13 cellular contexts compared by ENCODE assay signal in genomic region chr3:57017481-57017880, GRCh38. TPM values are rescaled to one million over a fixed set of nuclear protein-coding genes. Genes with fewer than 3 reads are reported as not detected.
DNase-seq lines count a peak whose midpoint lies in the region; ATAC-seq lines count a peak whose summit lies in the region.
"Had no signal": no experiment of that assay in that cellular context is flagged by ENCODE, and none has a peak within 500 bp of the region (broad histone marks: within the 10 kb centered on the region; RNA-seq: fewer than 3 reads in every experiment).

No MANE protein-coding gene starts in this region.

- no peaks in the 10 kb centered on the region for H3K27me3 ChIP-seq in CD8-positive, alpha-beta memory T cell (ENCODE audit: insufficient read depth, low read length, poor library complexity, severe bottlenecking)

- CTCF ChIA-PET in CD8-positive, alpha-beta memory T cell (lab: Charles Lee): interaction anchor here (1.3 to 1.6 kb wide), 2 partner anchors 10 to 22 kb away, joined by 3 to 4 read pairs; no protein-coding TSS in a partner anchor

- peak overlapping the region; percentile 68 for H3K27ac ChIP-seq in caudate nucleus (ENCODE audit: low read depth, low read length)
- H3K27ac ChIP-seq in CD8-positive, alpha-beta memory T cell (ENCODE audit: low read depth, low read length): no peak overlapping the region

- peaks cover 9 to 23% of the 10 kb centered on the region in 2 donors for H3K27me3 Mint-ChIP-seq in CD8-positive, alpha-beta memory T cell

- no peak for ATAC-seq in GM18868 (IDR thresholded peaks at IDR 0.05; ENCODE audit: unreplicated experiment)
- ATAC-seq: activated CD4-positive, CD25-positive, alpha-beta regulatory T cell treated with anti-CD3 and anti-CD28 coated beads, Interleukin-2, amount 50 U/mL, for 24 hours had no signal

- no peaks in the 10 kb centered on the region for H3K4me1 ChIP-seq in CD8-positive, alpha-beta memory T cell (ENCODE audit: insufficient read depth, low read length)
- H3K4me1 ChIP-seq: Caco-2 had no signal

- H3K27ac Mint-ChIP-seq in CD8-positive, alpha-beta memory T cell: no peak overlapping the region
- H3K27ac Mint-ChIP-seq: immature natural killer cell had no signal

- no peaks in the 10 kb centered on the region for H3K36me3 ChIP-seq in CD8-positive, alpha-beta memory T cell (ENCODE audit: insufficient read depth, low read length)

- POLR2A ChIA-PET in CD8-positive, alpha-beta memory T cell (lab: Charles Lee): no interaction called here

- H3K9me3 Mint-ChIP-seq in CD8-positive, alpha-beta memory T cell: no peaks in the 10 kb centered on the region

- H3K4me1 Mint-ChIP-seq in CD8-positive, alpha-beta memory T cell: no peaks in the 10 kb centered on the region
- H3K4me1 Mint-ChIP-seq: immature natural killer cell had no signal

- peak in 12 of 14 donors; percentile 12 to 93 (median 68) for DNase-seq in C1 segment of cervical spinal cord (lab: John Stamatoyannopoulos, UW)
- peak; percentile 27 for DNase-seq in MV-4-11 (lab: John Stamatoyannopoulos, UW)
- DNase-seq in caudate nucleus (lab: John Stamatoyannopoulos, UW): peak in 59 of 61 donors; percentile 3 to 88 (median 69)
- DNase-seq in myocyte (ENCODE audit: low read depth): peak; percentile 77
- no peak for DNase-seq in CD8-positive, alpha-beta memory T cell
- no peak for DNase-seq in NCI-H345 treated with DMSO at 0.1 percent for 48 hours (lab: John Stamatoyannopoulos, UW; ENCODE audit: unreplicated experiment)
- no peak for DNase-seq in DMS 273 (lab: John Stamatoyannopoulos, UW; ENCODE audit: unreplicated experiment)
- DNase-seq: activated effector memory CD4-positive, alpha-beta T cell treated with Interleukin-2 at 50 U/mL for 16 hours; Caco-2; immature natural killer cell; NCI-H1092 treated with DMSO at 0.1 percent for 48 hours had no signal

- H3K4me3 ChIP-seq in CD8-positive, alpha-beta memory T cell (ENCODE audit: low read length): no peak overlapping the region

- H3K9me3 ChIP-seq in CD8-positive, alpha-beta memory T cell (ENCODE audit: low read length): no peaks in the 10 kb centered on the region
- H3K9me3 ChIP-seq: Caco-2 had no signal

- H3K36me3 Mint-ChIP-seq in CD8-positive, alpha-beta memory T cell: no peaks in the 10 kb centered on the region
- H3K36me3 Mint-ChIP-seq: immature natural killer cell had no signal

- no peak overlapping the region for H3K4me3 Mint-ChIP-seq in CD8-positive, alpha-beta memory T cell
- H3K4me3 Mint-ChIP-seq: immature natural killer cell had no signal

RNA-seq across cellular contexts. Expression of gene SPATA12, which starts 43.0 kb away (rescaled TPM):
- 0.19 TPM in 1 of 2 replicates, not detected in the other for total RNA-seq in myocyte
- 0.16 TPM for polyA plus RNA-seq in myocyte (2012)
- total RNA-seq in CD8-positive, alpha-beta memory T cell: not detected
- polyA plus RNA-seq in CD8-positive, alpha-beta memory T cell: not detected
- total RNA-seq: Caco-2 had no signal
- polyA plus RNA-seq: immature natural killer cell had no signal

Comparison
In these comparisons a context has a peak if more than half of its experiments do, and no peak if none do; other contexts are left out.
1. DNase-seq: peak in C1 segment of cervical spinal cord (12 of 14), MV-4-11 (single experiment), caudate nucleus (59 of 61) and myocyte (single experiment); none in CD8-positive, alpha-beta memory T cell (0 of 5), NCI-H345 treated with DMSO at 0.1 percent for 48 hours (single experiment) and DMS 273 (single experiment).